In the genomic region with DNA sequence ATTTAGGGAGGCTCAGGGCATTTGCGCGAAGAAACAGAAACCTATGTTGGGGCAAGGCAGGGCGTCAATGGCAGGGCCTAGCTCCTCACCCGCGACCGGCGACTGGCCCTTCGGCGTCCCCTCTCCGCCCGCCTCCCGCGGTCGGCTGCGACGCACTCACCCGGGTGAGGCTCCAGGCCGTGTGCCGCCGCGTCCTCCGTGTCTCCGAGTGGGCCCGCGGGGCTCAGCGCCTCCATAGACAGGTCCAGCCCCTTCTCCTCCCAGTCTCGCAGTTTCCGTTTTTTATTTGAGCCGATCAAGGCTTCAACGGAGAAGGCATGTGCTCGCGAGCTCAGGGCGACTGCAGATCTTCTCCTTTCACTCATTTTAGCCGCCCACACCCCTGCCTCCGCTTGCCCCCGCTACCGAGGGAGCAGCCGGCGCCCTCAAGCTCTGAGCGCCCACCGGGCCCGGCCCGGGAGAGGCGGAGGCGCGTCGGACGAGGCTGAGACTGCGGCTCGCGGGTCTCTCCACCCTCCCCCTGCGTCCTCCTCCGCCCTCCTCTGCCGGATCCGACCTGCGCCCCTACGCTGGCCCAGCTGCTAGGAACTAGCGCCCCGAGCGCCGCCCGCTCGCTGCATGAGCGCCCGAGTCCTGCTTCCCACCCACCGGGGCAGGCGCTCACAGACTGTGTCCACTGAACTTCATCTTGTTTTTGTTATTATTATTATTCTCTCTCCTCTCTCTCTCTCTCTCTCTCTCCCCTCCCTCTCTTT, we compare ENCODE assay signal across 8 cellular contexts. TPM values are rescaled to one million over a fixed set of nuclear protein-coding genes. Genes with fewer than 3 reads are reported as not detected.
A peak's percentile ranks its signal among the peaks of the same experiment; 100 is the strongest.
DNase-seq lines count a peak whose midpoint lies in the region; ATAC-seq, FAIRE-seq and TF ChIP-seq lines count a peak whose summit lies in the region.

No MANE protein-coding gene starts in this region.

- H3K4me1 ChIP-seq in HUES6 (ENCODE audit: control insufficient read depth, insufficient read depth, low read length) (peaks cover 63% of the 10 kb centered on the region), osteoblast (ENCODE audit: insufficient read depth, low read length) (peaks cover 29% of the 10 kb centered on the region)

- H3K4me3 ChIP-seq in HUES6 (ENCODE audit: low read depth, low read length) (peak overlapping the region; percentile 49), epithelial cell of proximal tubule (ENCODE audit: low read depth, low read length) (peak overlapping the region; percentile 50), osteoblast (ENCODE audit: insufficient read depth, low read length) (peak overlapping the region; percentile 81)

- H3K27ac ChIP-seq in HUES6 (ENCODE audit: low read depth, low read length) (no peak overlapping the region), osteoblast (ENCODE audit: low read depth, low read length) (peak overlapping the region; percentile 85)

- peak overlapping the region; percentile 23 for H2AFZ ChIP-seq in osteoblast (ENCODE audit: low read length)

- H4K20me1 ChIP-seq in osteoblast (ENCODE audit: insufficient read depth, low read length): peaks cover 3% of the 10 kb centered on the region

- H3K9me3 ChIP-seq in HUES6 (ENCODE audit: control insufficient read depth, insufficient read depth, low read depth, low read length) (no peaks in the 10 kb centered on the region), osteoblast (ENCODE audit: low read depth, low read length) (no peaks in the 10 kb centered on the region)

- H3K9ac ChIP-seq in HUES6 (ENCODE audit: low read length): no peak overlapping the region

- TF ChIP-seq CTCF in epithelial cell of proximal tubule (conservative IDR thresholded peaks at IDR 0.05; ENCODE audit: low read depth, low read length): no peak
- TF ChIP-seq CTCF in osteoblast (IDR thresholded peaks at IDR 0.05; ENCODE audit: extremely low read depth, low read depth, low read length): no peak

- ATAC-seq in GM21529 (IDR thresholded peaks at IDR 0.05; ENCODE audit: unreplicated experiment) (no peak), GM18517 (IDR thresholded peaks at IDR 0.05; ENCODE audit: unreplicated experiment) (no peak)

- peaks cover 100% of the 10 kb centered on the region for H3K27me3 ChIP-seq in HUES6 (ENCODE audit: control insufficient read depth, insufficient read depth, low read length)
- H3K27me3 ChIP-seq in osteoblast (ENCODE audit: insufficient read depth, low read length): no peaks in the 10 kb centered on the region

- no peak for FAIRE-seq in RCC 7860 (lab: Jason Lieb, UNC)

- H3K4me2 ChIP-seq in osteoblast (ENCODE audit: insufficient read depth, low read length): peak overlapping the region; percentile 97

- DNase-seq in EL (peak; percentile 70), epithelial cell of proximal tubule (ENCODE audit: low read depth) (no peak), osteoblast (ENCODE audit: insufficient read length, low spot score, missing footprints) (peak; percentile 91), RCC 7860 (ENCODE audit: low spot score) (no peak)
- DNase-seq in stimulated activated CD8-positive, alpha-beta memory T cell treated with anti-CD3 and anti-CD28 coated beads, Interleukin-4, amount 100 ng/mL, for 48 hours: no peak

- no peaks in the 10 kb centered on the region for H3K36me3 ChIP-seq in HUES6 (ENCODE audit: control insufficient read depth, insufficient read depth, low read length)
- H3K36me3 ChIP-seq in osteoblast (ENCODE audit: insufficient read depth, low read length): no peaks in the 10 kb centered on the region

- H3K79me2 ChIP-seq in osteoblast (ENCODE audit: insufficient read depth, low read length): peaks cover 51% of the 10 kb centered on the region

RNA-seq across cellular contexts. Expression of a gene that starts 0.5 kb away (rescaled TPM):
- total RNA-seq in epithelial cell of proximal tubule (0.07 TPM in 1 of 2 replicates, not detected in the other), osteoblast (38.0 and 44.5 TPM in 2 replicates)

Comparison
In these comparisons a context has a peak if more than half of its experiments do, and no peak if none do; other contexts are left out.
1. DNase-seq: peak in EL (single experiment) and osteoblast (single experiment); none in epithelial cell of proximal tubule (single experiment), stimulated activated CD8-positive, alpha-beta memory T cell treated with anti-CD3 and anti-CD28 coated beads, Interleukin-4, amount 100 ng/mL, for 48 hours (single experiment) and RCC 7860 (single experiment).
2. RNA of a gene that starts 0.5 kb away (total RNA-seq): 38.0 to 44.5 TPM in osteoblast; 0.07 TPM in epithelial cell of proximal tubule; every median in the first group is over 10 times any median in the second.
3. Peak in every context shown above with its lines, with median percentiles within 50 percentile points of each other: H3K4me3 ChIP-seq.